Comparison of ENCODE assay signal across 2 cellular contexts in genomic region chr3:59857589-59858346, GRCh38.
TF ChIP-seq lines count a peak whose summit lies in the region.

No MANE protein-coding gene starts in this region.

TF ChIP-seq in Ishikawa, 13 proteins besides CTCF, POLR2A, EP300 and RAD21 (continued from another document):
- no peak for TF ChIP-seq REST (IDR thresholded peaks at IDR 0.05; ENCODE audit: low read depth)

TF ChIP-seq in neural cell, 6 proteins besides CTCF, POLR2A, EP300 and RAD21 (continued from another document):
- no peak for TF ChIP-seq EZH2 (IDR thresholded peaks at IDR 0.05; ENCODE audit: borderline replicate concordance, insufficient read depth, low read length, poor library complexity, severe bottlenecking)
